In genomic region chr5:39104221-39104620, GRCh38 we compare ENCODE assay signal across 1 cellular context.
TF ChIP-seq lines count a peak whose summit lies in the region.

No MANE protein-coding gene starts in this region.

TF ChIP-seq in K562, 482 proteins besides CTCF, POLR2A, EP300 and RAD21 (continued from another document):
- TF ChIP-seq, protein P1, sequence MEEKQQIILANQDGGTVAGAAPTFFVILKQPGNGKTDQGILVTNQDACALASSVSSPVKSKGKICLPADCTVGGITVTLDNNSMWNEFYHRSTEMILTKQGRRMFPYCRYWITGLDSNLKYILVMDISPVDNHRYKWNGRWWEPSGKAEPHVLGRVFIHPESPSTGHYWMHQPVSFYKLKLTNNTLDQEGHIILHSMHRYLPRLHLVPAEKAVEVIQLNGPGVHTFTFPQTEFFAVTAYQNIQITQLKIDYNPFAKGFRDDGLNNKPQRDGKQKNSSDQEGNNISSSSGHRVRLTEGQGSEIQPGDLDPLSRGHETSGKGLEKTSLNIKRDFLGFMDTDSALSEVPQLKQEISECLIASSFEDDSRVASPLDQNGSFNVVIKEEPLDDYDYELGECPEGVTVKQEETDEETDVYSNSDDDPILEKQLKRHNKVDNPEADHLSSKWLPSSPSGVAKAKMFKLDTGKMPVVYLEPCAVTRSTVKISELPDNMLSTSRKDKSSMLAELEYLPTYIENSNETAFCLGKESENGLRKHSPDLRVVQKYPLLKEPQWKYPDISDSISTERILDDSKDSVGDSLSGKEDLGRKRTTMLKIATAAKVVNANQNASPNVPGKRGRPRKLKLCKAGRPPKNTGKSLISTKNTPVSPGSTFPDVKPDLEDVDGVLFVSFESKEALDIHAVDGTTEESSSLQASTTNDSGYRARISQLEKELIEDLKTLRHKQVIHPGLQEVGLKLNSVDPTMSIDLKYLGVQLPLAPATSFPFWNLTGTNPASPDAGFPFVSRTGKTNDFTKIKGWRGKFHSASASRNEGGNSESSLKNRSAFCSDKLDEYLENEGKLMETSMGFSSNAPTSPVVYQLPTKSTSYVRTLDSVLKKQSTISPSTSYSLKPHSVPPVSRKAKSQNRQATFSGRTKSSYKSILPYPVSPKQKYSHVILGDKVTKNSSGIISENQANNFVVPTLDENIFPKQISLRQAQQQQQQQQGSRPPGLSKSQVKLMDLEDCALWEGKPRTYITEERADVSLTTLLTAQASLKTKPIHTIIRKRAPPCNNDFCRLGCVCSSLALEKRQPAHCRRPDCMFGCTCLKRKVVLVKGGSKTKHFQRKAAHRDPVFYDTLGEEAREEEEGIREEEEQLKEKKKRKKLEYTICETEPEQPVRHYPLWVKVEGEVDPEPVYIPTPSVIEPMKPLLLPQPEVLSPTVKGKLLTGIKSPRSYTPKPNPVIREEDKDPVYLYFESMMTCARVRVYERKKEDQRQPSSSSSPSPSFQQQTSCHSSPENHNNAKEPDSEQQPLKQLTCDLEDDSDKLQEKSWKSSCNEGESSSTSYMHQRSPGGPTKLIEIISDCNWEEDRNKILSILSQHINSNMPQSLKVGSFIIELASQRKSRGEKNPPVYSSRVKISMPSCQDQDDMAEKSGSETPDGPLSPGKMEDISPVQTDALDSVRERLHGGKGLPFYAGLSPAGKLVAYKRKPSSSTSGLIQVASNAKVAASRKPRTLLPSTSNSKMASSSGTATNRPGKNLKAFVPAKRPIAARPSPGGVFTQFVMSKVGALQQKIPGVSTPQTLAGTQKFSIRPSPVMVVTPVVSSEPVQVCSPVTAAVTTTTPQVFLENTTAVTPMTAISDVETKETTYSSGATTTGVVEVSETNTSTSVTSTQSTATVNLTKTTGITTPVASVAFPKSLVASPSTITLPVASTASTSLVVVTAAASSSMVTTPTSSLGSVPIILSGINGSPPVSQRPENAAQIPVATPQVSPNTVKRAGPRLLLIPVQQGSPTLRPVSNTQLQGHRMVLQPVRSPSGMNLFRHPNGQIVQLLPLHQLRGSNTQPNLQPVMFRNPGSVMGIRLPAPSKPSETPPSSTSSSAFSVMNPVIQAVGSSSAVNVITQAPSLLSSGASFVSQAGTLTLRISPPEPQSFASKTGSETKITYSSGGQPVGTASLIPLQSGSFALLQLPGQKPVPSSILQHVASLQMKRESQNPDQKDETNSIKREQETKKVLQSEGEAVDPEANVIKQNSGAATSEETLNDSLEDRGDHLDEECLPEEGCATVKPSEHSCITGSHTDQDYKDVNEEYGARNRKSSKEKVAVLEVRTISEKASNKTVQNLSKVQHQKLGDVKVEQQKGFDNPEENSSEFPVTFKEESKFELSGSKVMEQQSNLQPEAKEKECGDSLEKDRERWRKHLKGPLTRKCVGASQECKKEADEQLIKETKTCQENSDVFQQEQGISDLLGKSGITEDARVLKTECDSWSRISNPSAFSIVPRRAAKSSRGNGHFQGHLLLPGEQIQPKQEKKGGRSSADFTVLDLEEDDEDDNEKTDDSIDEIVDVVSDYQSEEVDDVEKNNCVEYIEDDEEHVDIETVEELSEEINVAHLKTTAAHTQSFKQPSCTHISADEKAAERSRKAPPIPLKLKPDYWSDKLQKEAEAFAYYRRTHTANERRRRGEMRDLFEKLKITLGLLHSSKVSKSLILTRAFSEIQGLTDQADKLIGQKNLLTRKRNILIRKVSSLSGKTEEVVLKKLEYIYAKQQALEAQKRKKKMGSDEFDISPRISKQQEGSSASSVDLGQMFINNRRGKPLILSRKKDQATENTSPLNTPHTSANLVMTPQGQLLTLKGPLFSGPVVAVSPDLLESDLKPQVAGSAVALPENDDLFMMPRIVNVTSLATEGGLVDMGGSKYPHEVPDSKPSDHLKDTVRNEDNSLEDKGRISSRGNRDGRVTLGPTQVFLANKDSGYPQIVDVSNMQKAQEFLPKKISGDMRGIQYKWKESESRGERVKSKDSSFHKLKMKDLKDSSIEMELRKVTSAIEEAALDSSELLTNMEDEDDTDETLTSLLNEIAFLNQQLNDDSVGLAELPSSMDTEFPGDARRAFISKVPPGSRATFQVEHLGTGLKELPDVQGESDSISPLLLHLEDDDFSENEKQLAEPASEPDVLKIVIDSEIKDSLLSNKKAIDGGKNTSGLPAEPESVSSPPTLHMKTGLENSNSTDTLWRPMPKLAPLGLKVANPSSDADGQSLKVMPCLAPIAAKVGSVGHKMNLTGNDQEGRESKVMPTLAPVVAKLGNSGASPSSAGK (IDR thresholded peaks at IDR 0.05), result no peak
- TF ChIP-seq HLTF (IDR thresholded peaks at IDR 0.05), result no peak
